20 cellular contexts compared by ENCODE assay signal in the genomic region with DNA sequence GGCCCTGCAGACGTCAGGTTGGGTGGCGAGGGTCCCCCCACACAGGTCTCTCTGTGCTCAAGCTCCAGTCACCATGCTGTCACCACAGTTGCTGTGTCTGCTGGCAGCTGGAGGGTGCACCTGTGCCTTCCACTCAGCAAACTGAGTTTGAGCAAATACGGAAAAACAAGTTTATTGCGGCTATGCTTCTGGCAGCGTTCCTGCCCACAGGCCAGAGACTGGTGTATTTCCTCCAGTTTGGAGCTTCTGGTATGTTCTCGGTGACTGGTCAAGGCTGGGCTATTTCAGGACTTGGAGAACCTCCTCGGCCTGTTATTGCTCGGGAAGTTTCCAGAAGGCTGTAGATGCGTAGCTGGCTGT.
A peak's percentile ranks its signal among the peaks of the same experiment; 100 is the strongest.
DNase-seq lines count a peak whose midpoint lies in the region; ATAC-seq and TF ChIP-seq lines count a peak whose summit lies in the region.
"Had no signal": no experiment of that assay in that cellular context is flagged by ENCODE, and none has a peak within 500 bp of the region (broad histone marks: within the 10 kb centered on the region; RNA-seq: fewer than 3 reads in every experiment).

No MANE protein-coding gene starts in this region.

- H3K9ac ChIP-seq in PC-3 (ENCODE audit: low read length): no peak overlapping the region
- H3K9ac ChIP-seq: parathyroid adenoma had no signal

- POLR2A ChIA-PET in PC-3 (lab: Charles Lee; ENCODE audit: unreplicated experiment): no interaction called here
- POLR2A ChIA-PET in activated CD8-positive, alpha-beta T cell treated with anti-CD3 and anti-CD28 coated beads for 36 hours (lab: Charles Lee): no interaction called here

- CTCF ChIA-PET in PC-3 (lab: Charles Lee): interaction anchor here (1.5 kb wide), 1 partner anchor 29 kb away, joined by 8 read pairs; no protein-coding TSS in a partner anchor
- CTCF ChIA-PET in activated CD8-positive, alpha-beta T cell treated with anti-CD3 and anti-CD28 coated beads for 36 hours (lab: Charles Lee): interaction anchor here (0.7 kb wide), 1 partner anchor 103 kb away, joined by 3 read pairs; no protein-coding TSS in a partner anchor

- no peaks in the 10 kb centered on the region for H3F3A ChIP-seq in PC-3 (ENCODE audit: low read length, unreplicated experiment)

- no peak overlapping the region for H3K27ac Mint-ChIP-seq in activated CD8-positive, alpha-beta T cell treated with anti-CD3 and anti-CD28 coated beads for 36 hours
- H3K27ac Mint-ChIP-seq: activated T-helper 2 cell treated with anti-CD3 and anti-CD28 coated beads, Interferon-gamma antibody, Interleukin-2, Interleukin-4, amounts not matched to agents 10 μg/mL and 5 μg/mL and 100 μg/mL, durations not matched to agents 14 hours and 24 hours and 36 hours; mesothelial cell of epicardium had no signal

- no peaks in the 10 kb centered on the region for H4K20me1 ChIP-seq in PC-3 (ENCODE audit: low read length)

- H3K27me3 Mint-ChIP-seq in activated CD8-positive, alpha-beta T cell treated with anti-CD3 and anti-CD28 coated beads for 36 hours: no peaks in the 10 kb centered on the region

- H3K4me3 ChIP-seq in PC-3 (ENCODE audit: low read length): no peak overlapping the region
- no peak overlapping the region for H3K4me3 ChIP-seq in lung
- no peak overlapping the region for H3K4me3 ChIP-seq in stomach
- H3K4me3 ChIP-seq: adrenal gland, gastroesophageal sphincter, K562 had no signal

- H3K4me1 ChIP-seq in PC-3 (ENCODE audit: insufficient read depth, low read length): peaks cover 21% of the 10 kb centered on the region
- H3K4me1 ChIP-seq in lung (ENCODE audit: control insufficient read depth in 2 of 2, insufficient read depth in 2 of 2, low read length in 2 of 2): peaks cover 8 to 13% of the 10 kb centered on the region in 2 donors
- peaks cover 7 to 34% (median 30%) of the 10 kb centered on the region in 4 donors for H3K4me1 ChIP-seq in stomach

- no peaks in the 10 kb centered on the region for H3K36me3 Mint-ChIP-seq in activated CD8-positive, alpha-beta T cell treated with anti-CD3 and anti-CD28 coated beads for 36 hours (ENCODE audit: low read depth)
- H3K36me3 Mint-ChIP-seq: mesothelial cell of epicardium had no signal

- H2AFZ ChIP-seq in PC-3 (ENCODE audit: low read length): no peak overlapping the region
- H2AFZ ChIP-seq: parathyroid adenoma had no signal

- H3K4me2 ChIP-seq in PC-3 (ENCODE audit: low read length): peak overlapping the region; percentile 44

- peak; percentile 32 for DNase-seq in DMS 273 (lab: John Stamatoyannopoulos, UW; ENCODE audit: unreplicated experiment)
- no peak for DNase-seq in DMS 273 treated with DMSO at 0.1 percent for 48 hours (lab: John Stamatoyannopoulos, UW)
- peak; percentile 91 for DNase-seq in PC-3
- DNase-seq in lung (ENCODE audit: low spot score): peak; percentile 36
- peak; percentile 81 for DNase-seq in stomach
- no peak for DNase-seq in activated CD8-positive, alpha-beta T cell treated with anti-CD3 and anti-CD28 coated beads for 36 hours
- no peak for DNase-seq in DMS114 treated with DMSO at 0.1 percent for 48 hours (lab: John Stamatoyannopoulos, UW; ENCODE audit: unreplicated experiment)
- DNase-seq in OCI-M2 (lab: John Stamatoyannopoulos, UW; ENCODE audit: unreplicated experiment): no peak
- DNase-seq: activated CD8-positive, alpha-beta memory T cell treated with anti-CD3 and anti-CD28 coated beads for 24 hours; adrenal gland; NCI-H1105 treated with DMSO at 0.1 percent for 48 hours; NCI-H446 treated with DMSO at 0.1 percent for 48 hours; substantia nigra had no signal

- 68% methylated on average over 9 of the region's 9 CpGs for WGBS in lung, 2 donors
- WGBS in stomach, 5 donors: 24 to 56% (median 46%) methylated on average over 7 to 9 of the region's 9 CpGs

- H3K9me3 Mint-ChIP-seq in activated CD8-positive, alpha-beta T cell treated with anti-CD3 and anti-CD28 coated beads for 36 hours: no peaks in the 10 kb centered on the region
- H3K9me3 Mint-ChIP-seq: activated T-helper 2 cell treated with anti-CD3 and anti-CD28 coated beads, Interferon-gamma antibody, Interleukin-2, Interleukin-4, amounts not matched to agents 10 μg/mL and 5 μg/mL and 100 μg/mL, durations not matched to agents 14 hours and 24 hours and 36 hours; mesothelial cell of epicardium had no signal

- no peaks in the 10 kb centered on the region for H3K9me2 ChIP-seq in PC-3 (replicated peaks; ENCODE audit: low read length)

- H3K4me1 Mint-ChIP-seq in activated CD8-positive, alpha-beta T cell treated with anti-CD3 and anti-CD28 coated beads for 36 hours (ENCODE audit: low read depth): no peaks in the 10 kb centered on the region

- peak overlapping the region; percentile 34; the same call in 1 of the 2 replicates for H3K27ac ChIP-seq in PC-3 (ENCODE audit: low read length)
- H3K27ac ChIP-seq in lung (ENCODE audit: low read depth in 1 of 2, low read length in 1 of 2): no peak overlapping the region
- H3K27ac ChIP-seq in stomach: peak overlapping the region; percentile 3 to 65 (median 30)
- H3K27ac ChIP-seq: 22Rv1, gastroesophageal sphincter, parathyroid adenoma had no signal

- no peak for TF ChIP-seq POLR2A in stomach (IDR thresholded peaks at IDR 0.05)

- no peak for TF ChIP-seq CTCF in PC-3 (conservative IDR thresholded peaks at IDR 0.05; ENCODE audit: low read depth, low read length)
- no peak for TF ChIP-seq CTCF in lung (IDR thresholded peaks at IDR 0.05; ENCODE audit: control extremely low read depth, extremely low read depth)
- peak in 1 of 7 experiments; percentile 5 for TF ChIP-seq CTCF in stomach (IDR thresholded peaks at IDR 0.05)
- TF ChIP-seq CTCF in activated CD8-positive, alpha-beta T cell treated with anti-CD3 and anti-CD28 coated beads for 36 hours (IDR thresholded peaks at IDR 0.05): no peak

- H3K9me3 ChIP-seq in PC-3 (ENCODE audit: low read length) (no peaks in the 10 kb centered on the region), lung (ENCODE audit: control insufficient read depth in 2 of 2, insufficient read depth in 1 of 2, low read length in 1 of 2) (no peaks in the 10 kb centered on the region), stomach (no peaks in the 10 kb centered on the region)
- H3K9me3 ChIP-seq: adrenal gland, gastroesophageal sphincter had no signal

- no peak for TF ChIP-seq EP300 in stomach (IDR thresholded peaks at IDR 0.05)

- BruUV-seq in PC-3 (replicated peaks; lab: Mats Ljungman, UMichigan): no TSS peak

- no peaks in the 10 kb centered on the region for H3K79me2 ChIP-seq in PC-3 (ENCODE audit: low read length)
- H3K79me2 ChIP-seq: parathyroid adenoma had no signal

- ATAC-seq in PC-3 (peak; percentile 89), lung (ENCODE audit: insufficient read depth, low FRiP score) (no peak)
- ATAC-seq in activated CD8-positive, alpha-beta T cell treated with anti-CD3 and anti-CD28 coated beads for 36 hours: no peak
- ATAC-seq: gastroesophageal sphincter, K562, Panc1 had no signal

- H3K4me3 Mint-ChIP-seq in activated CD8-positive, alpha-beta T cell treated with anti-CD3 and anti-CD28 coated beads for 36 hours: no peak overlapping the region
- H3K4me3 Mint-ChIP-seq: mesothelial cell of epicardium had no signal

- intact Hi-C loops in PC-3 (cut with micrococcal nuclease): no loop called here
- intact Hi-C loops in stomach (cut with DNase I; ENCODE audit: low total_unique reads): no loop called here
- intact Hi-C loops in activated CD8-positive, alpha-beta T cell treated with anti-CD3 and anti-CD28 coated beads for 36 hours (cut with micrococcal nuclease): no loop called here

- H3K36me3 ChIP-seq in PC-3 (ENCODE audit: low read depth, low read length) (no peaks in the 10 kb centered on the region), lung (ENCODE audit: control insufficient read depth in 2 of 2, insufficient read depth in 2 of 2, low read length in 2 of 2) (no peaks in the 10 kb centered on the region), stomach (no peaks in the 10 kb centered on the region)
- H3K36me3 ChIP-seq: adrenal gland, gastroesophageal sphincter had no signal

- H3K27me3 ChIP-seq in PC-3 (ENCODE audit: low read length) (no peaks in the 10 kb centered on the region), lung (ENCODE audit: control insufficient read depth, insufficient read depth) (no peaks in the 10 kb centered on the region), stomach (no peaks in the 10 kb centered on the region)
- H3K27me3 ChIP-seq: adrenal gland, gastroesophageal sphincter had no signal

Comparison
In these comparisons a context has a peak if more than half of its experiments do, and no peak if none do; other contexts are left out.
1. DNase-seq: peak in DMS 273 (single experiment), PC-3 (single experiment), lung (single experiment) and stomach (single experiment); none in DMS 273 treated with DMSO at 0.1 percent for 48 hours (single experiment), activated CD8-positive, alpha-beta T cell treated with anti-CD3 and anti-CD28 coated beads for 36 hours (single experiment), DMS114 treated with DMSO at 0.1 percent for 48 hours (single experiment) and OCI-M2 (single experiment).
2. H3K27ac ChIP-seq: peak in PC-3 (single experiment) and stomach (5 of 5); none in lung (0 of 2).